ENCODE assay signal across 9 cellular contexts in the genomic region with DNA sequence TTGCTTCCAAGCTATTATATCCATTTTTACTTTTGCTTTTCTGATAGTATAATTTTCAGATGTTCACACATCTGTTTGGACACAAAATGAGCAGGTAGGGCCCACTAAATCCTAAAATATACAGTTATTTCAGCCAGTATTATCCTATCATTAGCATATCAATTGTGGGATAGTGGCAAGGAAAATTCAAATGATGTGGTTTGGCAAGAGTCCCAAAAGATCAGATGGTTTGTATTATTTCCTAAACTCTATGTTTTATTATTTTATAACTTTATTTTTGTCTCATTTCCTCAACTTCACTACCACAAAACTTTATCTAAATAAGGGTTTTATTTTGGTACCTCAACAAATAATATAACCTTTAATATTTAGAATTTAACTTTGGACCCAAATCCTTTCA.
"Had no signal": no experiment of that assay in that cellular context is flagged by ENCODE, and none has a peak within 500 bp of the region (broad histone marks: within the 10 kb centered on the region; RNA-seq: fewer than 3 reads in every experiment).

No MANE protein-coding gene starts in this region.

- DNase-seq: GM23248, GOT3, H7, HFFc6, KBM-7 had no signal

- H3K4me3 ChIP-seq: GM23248, HAP-1 had no signal

- ATAC-seq: HCT116, HepG2 had no signal

- H3K9me3 ChIP-seq: HAP-1 had no signal

- H3K27ac ChIP-seq: GM23248, HL-60 had no signal

- H3K4me1 ChIP-seq: HAP-1 had no signal

- H2AFZ ChIP-seq: GM23248 had no signal

- H3K36me3 ChIP-seq: HAP-1 had no signal
